23 cellular contexts compared by ENCODE assay signal in the genomic region with DNA sequence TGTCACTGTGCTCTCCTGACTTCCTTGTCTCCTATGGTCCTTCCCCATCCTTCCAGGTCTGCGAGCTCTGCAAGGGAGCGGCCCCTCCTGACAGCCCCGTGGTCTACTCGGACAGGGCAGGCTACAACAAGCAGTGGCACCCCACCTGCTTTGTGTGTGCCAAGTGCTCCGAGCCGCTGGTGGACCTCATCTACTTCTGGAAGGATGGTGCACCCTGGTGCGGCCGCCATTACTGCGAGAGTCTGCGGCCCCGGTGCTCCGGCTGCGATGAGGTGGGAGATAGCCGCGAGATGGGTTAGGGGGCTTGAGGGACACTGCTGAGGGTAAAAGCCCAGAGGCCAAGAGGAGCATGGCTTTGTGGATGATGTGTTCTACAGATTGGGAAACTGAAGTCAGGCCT.
"Had no signal": no experiment of that assay in that cellular context is flagged by ENCODE, and none has a peak within 500 bp of the region (broad histone marks: within the 10 kb centered on the region; RNA-seq: fewer than 3 reads in every experiment).

No MANE protein-coding gene starts in this region.

- DNase-seq: head of caudate nucleus; hippocampal formation; kidney; lower lobe of right lung; mammary epithelial cell; mesendoderm; naive B cell; natural killer cell; nephron progenitor cell; ovary; right cardiac atrium; spleen; stimulated activated CD4-positive, alpha-beta T cell treated with anti-CD3 and anti-CD28 coated beads, Interleukin-4, amount 100 ng/mL, for 24 hours; stimulated activated naive CD4-positive, alpha-beta T cell had no signal

- H3K36me3 Mint-ChIP-seq: naive B cell, natural killer cell had no signal

- H3K27ac ChIP-seq: lower lobe of right lung, neural progenitor cell, ovary, skin epidermis, spleen, tibial nerve, vagina had no signal

- H3K36me3 ChIP-seq: neural progenitor cell, ovary had no signal

- H3K4me2 ChIP-seq: neural progenitor cell had no signal

- H3K9me3 ChIP-seq: lower lobe of right lung, ovary, spleen, tibial nerve, upper lobe of left lung, vagina had no signal

- H3K27me3 Mint-ChIP-seq: progenitor cell of endocrine pancreas; stimulated activated naive CD8-positive, alpha-beta T cell treated with anti-CD3 and anti-CD28 coated beads, Interleukin-15, Interleukin-2, amounts not matched to agents 100 ng/mL and 50 ng/mL, for 24 hours had no signal

- H2AFZ ChIP-seq: neural progenitor cell had no signal

- H3K9ac ChIP-seq: neural progenitor cell had no signal

- H3K9me3 Mint-ChIP-seq: natural killer cell; nephron progenitor cell; neural progenitor cell; stimulated activated naive CD8-positive, alpha-beta T cell treated with anti-CD3 and anti-CD28 coated beads, Interleukin-15, Interleukin-2, amounts not matched to agents 100 ng/mL and 50 ng/mL, for 24 hours had no signal

- H3K27me3 ChIP-seq: neural progenitor cell, ovary, spleen, tibial nerve, upper lobe of left lung, vagina had no signal

- H3K4me3 ChIP-seq: lower lobe of right lung, neural progenitor cell, ovary, skin epidermis, spleen, tibial nerve, upper lobe of left lung, vagina had no signal

- H3K4me3 Mint-ChIP-seq: mesothelial cell of epicardium; natural killer cell; nephron progenitor cell; neural progenitor cell; stimulated activated effector memory CD8-positive, alpha-beta T cell treated with anti-CD3 and anti-CD28 coated beads, Interleukin-12 subunit alpha, Interleukin-12 subunit beta, amount 100 ng/mL, for 72 hours; stimulated activated naive CD8-positive, alpha-beta T cell treated with anti-CD3 and anti-CD28 coated beads, Interleukin-15, Interleukin-2, amounts not matched to agents 100 ng/mL and 50 ng/mL, for 24 hours had no signal

- H3K27ac Mint-ChIP-seq: mesothelial cell of epicardium; naive B cell; natural killer cell; nephron progenitor cell; neural progenitor cell; stimulated activated effector memory CD8-positive, alpha-beta T cell treated with anti-CD3 and anti-CD28 coated beads, Interleukin-12 subunit alpha, Interleukin-12 subunit beta, amount 100 ng/mL, for 72 hours; stimulated activated naive CD8-positive, alpha-beta T cell treated with anti-CD3 and anti-CD28 coated beads, Interleukin-15, Interleukin-2, amounts not matched to agents 100 ng/mL and 50 ng/mL, for 24 hours had no signal

- H3K4me1 Mint-ChIP-seq: mesothelial cell of epicardium, naive B cell, nephron progenitor cell had no signal
